In the genomic region with DNA sequence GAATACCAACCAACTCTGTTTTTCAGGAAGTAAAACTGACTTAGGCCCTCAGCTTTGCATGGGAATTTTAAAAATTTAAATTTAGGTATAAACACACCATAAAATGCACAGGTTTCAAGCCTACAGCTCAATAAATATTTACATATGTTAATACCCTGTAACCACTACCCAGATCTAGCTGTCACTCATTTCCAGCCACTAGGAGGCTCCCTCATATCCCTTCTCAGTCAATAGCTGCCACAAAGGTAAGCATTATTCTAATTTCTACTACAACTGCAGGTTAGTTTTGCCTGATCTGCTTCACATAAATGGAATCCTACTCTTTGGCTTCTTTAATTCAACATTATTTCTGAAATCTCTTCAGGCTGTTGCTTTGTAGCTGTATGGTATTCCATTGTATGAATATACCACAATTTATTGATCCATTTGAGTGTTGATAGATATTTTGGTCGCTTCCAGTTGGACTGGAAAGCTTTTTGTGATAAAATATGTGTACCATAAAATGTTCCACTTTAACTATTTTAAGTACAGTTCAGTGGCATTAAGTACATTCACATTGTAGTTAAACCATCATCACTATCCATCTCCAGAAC, we compare ENCODE assay signal across 8 cellular contexts. TPM values are rescaled to one million over a fixed set of nuclear protein-coding genes. Genes with fewer than 3 reads are reported as not detected.
DNase-seq lines count a peak whose midpoint lies in the region; ATAC-seq, FAIRE-seq and TF ChIP-seq lines count a peak whose summit lies in the region.

No MANE protein-coding gene starts in this region.

- FAIRE-seq in GM12892 (lab: Jason Lieb, UNC) = no peak

- no peak overlapping the region for H3K4me3 ChIP-seq in WERI-Rb-1 (ENCODE audit: low read depth, low read length)
- H3K4me3 ChIP-seq in right atrium auricular region = no peak overlapping the region

- H3K9me3 ChIP-seq in WERI-Rb-1 (ENCODE audit: severe bottlenecking) (no peaks in the 10 kb centered on the region), right atrium auricular region (peaks cover 0 to 18% of the 10 kb centered on the region in 2 donors)

- peak; percentile 87 for ATAC-seq in GM18870 (IDR thresholded peaks at IDR 0.05; ENCODE audit: unreplicated experiment)
- ATAC-seq in HG03159 (IDR thresholded peaks at IDR 0.05; ENCODE audit: unreplicated experiment) = peak; percentile 88
- no peak for ATAC-seq in GM19395 (IDR thresholded peaks at IDR 0.05; ENCODE audit: unreplicated experiment)

- H3K27ac ChIP-seq in WERI-Rb-1 = no peak overlapping the region
- no peak overlapping the region for H3K27ac ChIP-seq in right atrium auricular region

- TF ChIP-seq CTCF in WERI-Rb-1 (IDR thresholded peaks at IDR 0.05; ENCODE audit: low read depth, low read length) (peak; percentile 61), right atrium auricular region (IDR thresholded peaks at IDR 0.05) (peak in 1 of 2 donors; percentile 33)

- no peak for TF ChIP-seq POLR2A in GM12892 (IDR thresholded peaks at IDR 0.05; ENCODE audit: low read depth, low read length)

- H3K27me3 ChIP-seq in WERI-Rb-1 (ENCODE audit: insufficient read depth, low read depth, severe bottlenecking) (no peaks in the 10 kb centered on the region), right atrium auricular region (no peaks in the 10 kb centered on the region)

- DNase-seq in WERI-Rb-1 = peak; percentile 47
- peak; percentile 4 for DNase-seq in myocyte (ENCODE audit: low read depth)
- no peak for DNase-seq in GM12892 (ENCODE audit: insufficient read length)
- no peak for DNase-seq in right atrium auricular region (ENCODE audit: low spot score)
- DNase-seq in NCI-H345 treated with DMSO at 0.1 percent for 48 hours (lab: John Stamatoyannopoulos, UW; ENCODE audit: unreplicated experiment) = no peak

- no peaks in the 10 kb centered on the region for H3K4me1 ChIP-seq in right atrium auricular region

- H3K36me3 ChIP-seq in WERI-Rb-1 = no peaks in the 10 kb centered on the region
- no peaks in the 10 kb centered on the region for H3K36me3 ChIP-seq in right atrium auricular region

RNA-seq across cellular contexts. Expression of gene MEI4, which starts 32.5 kb away (rescaled TPM):
- total RNA-seq in myocyte = not detected in 2 replicates
- polyA plus RNA-seq in myocyte (2012) = not detected
- polyA plus RNA-seq in GM12892 (2012; ENCODE audit: missing spikeins) = not detected
- total RNA-seq in right atrium auricular region = 1 to 10 TPM in 1 of 2 donors, under 1 TPM in 1; 0.51 to 1.4 TPM

Comparison
In these comparisons a context has a peak if more than half of its experiments do, and no peak if none do; other contexts are left out.
1. DNase-seq: peak in WERI-Rb-1 (single experiment) and myocyte (single experiment); none in GM12892 (single experiment), right atrium auricular region (single experiment) and NCI-H345 treated with DMSO at 0.1 percent for 48 hours (single experiment).